In the genomic region with DNA sequence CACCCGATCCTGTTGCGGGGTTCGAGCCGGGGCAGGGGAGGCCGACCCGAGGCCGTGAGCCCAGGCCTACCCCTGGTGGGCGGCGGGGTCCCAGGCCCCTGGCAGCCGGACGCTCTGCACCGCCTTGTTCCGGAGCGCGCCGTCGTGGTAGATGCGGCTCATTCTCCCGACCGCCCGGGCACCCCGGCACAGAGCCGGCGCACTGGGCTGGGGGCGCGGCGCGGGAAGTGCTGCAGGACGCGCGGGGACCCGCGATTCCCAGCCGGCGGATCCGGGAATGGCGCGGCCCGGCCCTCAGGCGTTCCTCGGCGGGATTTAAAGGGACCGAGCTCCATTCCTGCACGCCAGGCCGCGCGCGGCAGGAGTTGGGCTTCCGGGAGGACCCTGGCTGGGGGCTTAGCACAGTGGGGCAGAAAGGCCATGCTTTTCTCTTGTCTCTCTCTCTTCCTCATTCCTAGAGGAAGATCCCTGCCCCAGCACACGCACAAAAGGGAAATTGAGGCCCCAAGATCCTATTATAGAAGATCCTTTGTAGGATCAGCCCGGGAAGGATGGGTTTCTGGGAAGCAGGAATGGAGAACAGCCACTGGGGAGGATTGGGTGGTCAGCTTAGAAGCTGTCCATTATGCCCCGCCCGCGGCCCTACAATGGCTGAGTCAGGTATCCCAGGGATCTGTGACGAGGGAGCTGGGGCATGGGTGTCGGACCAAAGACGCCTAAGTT, we compare ENCODE assay signal across 9 cellular contexts. TPM values are rescaled to one million over a fixed set of nuclear protein-coding genes. Genes with fewer than 3 reads are reported as not detected.
DNase-seq lines count a peak whose midpoint lies in the region; ATAC-seq, FAIRE-seq and TF ChIP-seq lines count a peak whose summit lies in the region.
"Had no signal": no experiment of that assay in that cellular context is flagged by ENCODE, and none has a peak within 500 bp of the region (broad histone marks: within the 10 kb centered on the region; RNA-seq: fewer than 3 reads in every experiment).

Gene ARPIN, minus strand, starts transcription at position 279 of the 723 bp plus-strand sequence. Its CDS starts 117 bp downstream, at position 162.

- H3K4me1 Mint-ChIP-seq in GM23338, result peaks cover 10% of the 10 kb centered on the region; the same call in 2 of the 3 replicates
- peaks cover 3% of the 10 kb centered on the region for H3K4me1 Mint-ChIP-seq in stimulated activated naive CD8-positive, alpha-beta T cell treated with anti-CD3 and anti-CD28 coated beads, Interleukin-15, Interleukin-2, amounts not matched to agents 100 ng/mL and 50 ng/mL, for 24 hours (ENCODE audit: low read depth)

- ATAC-seq in GM23338 (peak; percentile 87), Panc1 (peak; percentile 83), HepG2 (peak; percentile 84), HG03520 (IDR thresholded peaks at IDR 0.05; ENCODE audit: unreplicated experiment) (no peak)

- H4K20me1 ChIP-seq in GM23338 (replicated peaks; ENCODE audit: insufficient read depth), result no peaks in the 10 kb centered on the region
- no peaks in the 10 kb centered on the region for H4K20me1 ChIP-seq in HepG2 (ENCODE audit: insufficient read depth, low read length)

- H3K4me1 ChIP-seq in GM23338 (ENCODE audit: insufficient read depth) (peaks cover 8% of the 10 kb centered on the region), Panc1 (ENCODE audit: control insufficient read depth, insufficient read depth, low read length) (peaks cover 12% of the 10 kb centered on the region; the same call in 1 of the 2 replicates), duodenal mucosa (ENCODE audit: control insufficient read depth in 1 of 2, insufficient read depth in 2 of 2, low read length in 2 of 2) (peaks cover 14 to 31% of the 10 kb centered on the region in 2 donors), HepG2 (ENCODE audit: insufficient read depth, low read length) (peaks cover 24% of the 10 kb centered on the region)

- intact Hi-C loops in Panc1 (cut with micrococcal nuclease; ENCODE audit: unreplicated experiment), result no loop called here
- intact Hi-C loops in HepG2 (cut with micrococcal nuclease; ENCODE audit: unreplicated experiment), result loop anchor here (2.0 to 10.0 kb wide), 2 partner anchors 82 to 158 kb away; no protein-coding TSS in a partner anchor

- peaks cover 12% of the 10 kb centered on the region for H3K27me3 ChIP-seq in GM23338 (ENCODE audit: insufficient read depth)
- H3K27me3 ChIP-seq in Panc1 (ENCODE audit: control insufficient read depth, insufficient read depth, low read length), result no peaks in the 10 kb centered on the region
- H3K27me3 ChIP-seq in duodenal mucosa (ENCODE audit: control insufficient read depth in 1 of 2, insufficient read depth in 2 of 2, low read length in 2 of 2), result no peaks in the 10 kb centered on the region
- H3K27me3 ChIP-seq in HepG2 (ENCODE audit: control insufficient read depth in 1 of 2, insufficient read depth in 2 of 2, low read length in 2 of 2), result no peaks in the 10 kb centered on the region

- peak within 1 kb of the TSS; percentile 88 for H3K4me2 ChIP-seq in GM23338
- H3K4me2 ChIP-seq in HepG2 (ENCODE audit: low read depth, low read length), result peak within 1 kb of the TSS; percentile 97

- H3K9me3 Mint-ChIP-seq in GM23338, result no peaks in the 10 kb centered on the region
- H3K9me3 Mint-ChIP-seq in stimulated activated naive CD8-positive, alpha-beta T cell treated with anti-CD3 and anti-CD28 coated beads, Interleukin-15, Interleukin-2, amounts not matched to agents 100 ng/mL and 50 ng/mL, for 24 hours, result no peaks in the 10 kb centered on the region

- no peak for TF ChIP-seq RAD21 in HepG2 (CRISPR knock-in tag; IDR thresholded peaks at IDR 0.05)

- TF ChIP-seq EP300 in HepG2 (IDR thresholded peaks at IDR 0.05; ENCODE audit: low read depth in 2 of 2, low read length in 2 of 2), result no peak
- no peak for TF ChIP-seq EP300 in HepG2 (CRISPR knock-in tag; IDR thresholded peaks at IDR 0.05; ENCODE audit: borderline replicate concordance)

- no peak for FAIRE-seq in HepG2 (lab: Jason Lieb, UNC)
- FAIRE-seq: TTC549 had no signal

- POLR2A ChIA-PET in Panc1 (lab: Charles Lee) (interaction anchor here (0.7 to 0.9 kb wide), 2 partner anchors 265 to 289 kb away, joined by 3 read pairs; no protein-coding TSS in a partner anchor), HepG2 (lab: Yijun Ruan, JAX) (interaction anchor here (0.9 to 2.5 kb wide), 11 partner anchors 9 to 189 kb away, joined by 3 to 14 read pairs (median 5); partner anchors contain the start of genes AP3S2 and IDH2)

- no peaks in the 10 kb centered on the region for H3K36me3 Mint-ChIP-seq in GM23338 (ENCODE audit: low read depth)
- H3K36me3 Mint-ChIP-seq in stimulated activated naive CD8-positive, alpha-beta T cell treated with anti-CD3 and anti-CD28 coated beads, Interleukin-15, Interleukin-2, amounts not matched to agents 100 ng/mL and 50 ng/mL, for 24 hours (ENCODE audit: low read depth), result no peaks in the 10 kb centered on the region

- peak within 1 kb of the TSS; percentile 65 to 84 for H3K9ac ChIP-seq in duodenal mucosa (ENCODE audit: low read depth in 1 of 2, low read length in 2 of 2)
- H3K9ac ChIP-seq in HepG2 (ENCODE audit: insufficient read depth, low read depth, low read length), result peak within 1 kb of the TSS; percentile 76

- 0% methylated on average over 20 of the region's 57 CpGs for WGBS in HepG2 (ENCODE audit: low lambda C conversion rate)

- H3K4me3 ChIP-seq in GM23338 (peak within 1 kb of the TSS; percentile 75), Panc1 (ENCODE audit: low read depth in 2 of 2, low read length in 2 of 2) (peak within 1 kb of the TSS; percentile 58), duodenal mucosa (ENCODE audit: low read depth in 1 of 2, low read length in 2 of 2) (peak within 1 kb of the TSS; percentile 74 to 88), HepG2 (replicated peaks in 1 of 3; ENCODE audit: insufficient read depth in 1 of 3, low read depth in 2 of 3, low read length in 3 of 3) (peak within 1 kb of the TSS; percentile 80 to 86 (median 84))

- H3K27ac Mint-ChIP-seq in GM23338, result no peak within 1 kb of the TSS; the same call in 1 of the 2 replicates
- no peak within 1 kb of the TSS for H3K27ac Mint-ChIP-seq in stimulated activated naive CD8-positive, alpha-beta T cell treated with anti-CD3 and anti-CD28 coated beads, Interleukin-15, Interleukin-2, amounts not matched to agents 100 ng/mL and 50 ng/mL, for 24 hours

- H3K36me3 ChIP-seq in GM23338 (ENCODE audit: insufficient read depth) (no peaks in the 10 kb centered on the region), Panc1 (ENCODE audit: control insufficient read depth, insufficient read depth, low read length) (no peaks in the 10 kb centered on the region), duodenal mucosa (ENCODE audit: control insufficient read depth in 1 of 2, insufficient read depth in 2 of 2, low read length in 2 of 2) (peaks cover 6 to 24% of the 10 kb centered on the region in 2 donors), HepG2 (replicated peaks in 1 of 2; ENCODE audit: control insufficient read depth in 1 of 2, insufficient read depth in 2 of 2, low read length in 2 of 2) (no peaks in the 10 kb centered on the region)

- in situ Hi-C loops in Panc1 (cut with HindIII; ENCODE audit: low pct_unique_long_range_greater_than_20kb, low sequenced_read_pairs), result no loop called here
- in situ Hi-C loops in HepG2 (cut with HindIII; ENCODE audit: extremely low pct_ligation_motif_present, low pct_unique_long_range_greater_than_20kb), result loop anchor here (5.0 kb wide), 1 partner anchor 59 kb away; no protein-coding TSS in a partner anchor

- peak within 1 kb of the TSS; percentile 81 for H3K4me3 Mint-ChIP-seq in GM23338
- H3K4me3 Mint-ChIP-seq in stimulated activated naive CD8-positive, alpha-beta T cell treated with anti-CD3 and anti-CD28 coated beads, Interleukin-15, Interleukin-2, amounts not matched to agents 100 ng/mL and 50 ng/mL, for 24 hours, result peak within 1 kb of the TSS; percentile 34

- H3K27ac ChIP-seq in GM23338 (ENCODE audit: low read depth) (no peak within 1 kb of the TSS), Panc1 (ENCODE audit: low read length) (peak within 1 kb of the TSS; percentile 64), duodenal mucosa (ENCODE audit: low read depth, low read length) (peak within 1 kb of the TSS; percentile 80), HepG2 (ENCODE audit: extremely low read length, insufficient read depth, low read length) (peak within 1 kb of the TSS; percentile 58)

- H3K79me2 ChIP-seq in GM23338 (replicated peaks; ENCODE audit: insufficient read depth) (no peaks in the 10 kb centered on the region), HepG2 (ENCODE audit: insufficient read depth, low read length) (no peaks in the 10 kb centered on the region)

- no peaks in the 10 kb centered on the region for H3K9me3 ChIP-seq in Panc1 (ENCODE audit: control insufficient read depth, insufficient read depth, low read depth, low read length)
- H3K9me3 ChIP-seq in duodenal mucosa (ENCODE audit: control insufficient read depth in 1 of 2, low read length in 2 of 2), result no peaks in the 10 kb centered on the region
- H3K9me3 ChIP-seq in HepG2 (ENCODE audit: low read length), result no peaks in the 10 kb centered on the region

- no peak for TF ChIP-seq CTCF in GM23338 (conservative IDR thresholded peaks at IDR 0.05; ENCODE audit: low read depth in 2 of 2)
- no peak for TF ChIP-seq CTCF in Panc1 (IDR thresholded peaks at IDR 0.05)
- TF ChIP-seq CTCF in HepG2 (CRISPR knock-in tag; IDR thresholded peaks at IDR 0.05), result no peak

- CTCF ChIA-PET in Panc1 (lab: Charles Lee), result no interaction called here
- CTCF ChIA-PET in HepG2 (lab: Yijun Ruan, JAX; ENCODE audit: low intra/inter-chr PET ratio, low total read pairs), result no interaction called here

- TF ChIP-seq POLR2A in HepG2 (IDR thresholded peaks at IDR 0.05; ENCODE audit: insufficient read depth in 1 of 2, low read depth in 2 of 2, low read length in 2 of 2), result peak in 1 of 2 experiments; percentile 46; a peak in 3 of 4 replicates

- DNase-seq in GM23338 (ENCODE audit: low spot score) (peak; percentile 83), Panc1 (ENCODE audit: low read depth, low spot score) (no peak), HepG2 (ENCODE audit: low spot score) (peak; percentile 16), activated gamma-delta T cell (lab: John Stamatoyannopoulos, UW) (no peak)
- DNase-seq in effector CD4-positive, alpha-beta T cell, result no peak

- H3K9me2 ChIP-seq in GM23338 (ENCODE audit: insufficient read depth), result no peaks in the 10 kb centered on the region

- no TSS peak for BruUV-seq in Panc1 (replicated peaks; lab: Mats Ljungman, UMichigan)
- BruUV-seq in HepG2 (replicated peaks; lab: Mats Ljungman, UMichigan), result no TSS peak

- H3K27me3 Mint-ChIP-seq in GM23338 (ENCODE audit: insufficient read depth, low read depth, poor library complexity), result peaks cover 6% of the 10 kb centered on the region
- H3K27me3 Mint-ChIP-seq in stimulated activated naive CD8-positive, alpha-beta T cell treated with anti-CD3 and anti-CD28 coated beads, Interleukin-15, Interleukin-2, amounts not matched to agents 100 ng/mL and 50 ng/mL, for 24 hours, result peaks cover 42% of the 10 kb centered on the region

- H2AFZ ChIP-seq in GM23338 (peak within 1 kb of the TSS; percentile 99), HepG2 (ENCODE audit: low read length) (peak within 1 kb of the TSS; percentile 95)

- no peaks in the 10 kb centered on the region for H3F3A ChIP-seq in GM23338 (replicated peaks; ENCODE audit: low read depth)

RNA-seq across cellular contexts. Expression of gene ARPIN, which starts in this region (rescaled TPM):
- 1.4 and 2.8 TPM in 2 replicates for total RNA-seq in GM23338 (2014; rRNA removed; shearing (Covaris generic))
- polyA plus RNA-seq in GM23338 (2016; fragmentation: Nextera tagmentation; extraction: Ambion mirVana) (0.68 and 0.79 TPM in 2 replicates), HepG2 (2011; rRNA removed) (2.8 and 2.9 TPM in 2 replicates)
- total RNA-seq in Panc1 (2021; ENCODE audit: unreplicated experiment) (6.3 TPM), HepG2 (2016; rRNA removed; fragmentation: Illumina TruSeq; extraction: Trizol) (5.0 and 5.3 TPM in 2 replicates)
- 6.0 TPM for polyA plus RNA-seq in Panc1 (2012; ENCODE audit: insufficient read length)
- 1.2 and 1.7 TPM in 2 replicates for total RNA-seq in HepG2 (2016; cell fraction: cytosol; rRNA removed; fragmentation: Illumina TruSeq; extraction: Trizol; ENCODE audit: low read depth)
- 4.1 and 5.0 TPM in 2 replicates for total RNA-seq in HepG2 (2016; cell fraction: insoluble cytoplasmic fraction; rRNA removed; fragmentation: Illumina TruSeq; extraction: Trizol)
- 2.6 and 2.8 TPM in 2 replicates for total RNA-seq in HepG2 (2016; cell fraction: membrane; rRNA removed; fragmentation: Illumina TruSeq; extraction: Trizol)
- 4.1 and 5.5 TPM in 2 replicates for total RNA-seq in HepG2 (2016; cell fraction: nucleus; rRNA removed; fragmentation: Illumina TruSeq; extraction: Trizol)
- polyA plus RNA-seq in HepG2 (2011; cell fraction: cytosol; rRNA removed), result 1.7 and 2.2 TPM in 2 replicates
- 3.2 and 3.8 TPM in 2 replicates for polyA plus RNA-seq in HepG2 (2011; cell fraction: nucleus; rRNA removed)
- polyA plus RNA-seq in HepG2 (2012), result 1.8 and 3.2 TPM in 2 replicates
- polyA plus RNA-seq in HepG2 (2016; cell fraction: cytosol; fragmentation: Illumina TruSeq; extraction: Trizol; ENCODE audit: low read depth), result 0.83 and 1.00 TPM in 2 replicates
- polyA plus RNA-seq in HepG2 (2016; cell fraction: insoluble cytoplasmic fraction; fragmentation: Illumina TruSeq; extraction: Trizol; ENCODE audit: low read depth), result 4.0 and 4.8 TPM in 2 replicates
- polyA plus RNA-seq in HepG2 (2016; cell fraction: membrane; fragmentation: Illumina TruSeq; extraction: Trizol; ENCODE audit: low read depth), result 1.8 TPM in 2 replicates
- polyA plus RNA-seq in HepG2 (2016; cell fraction: nucleus; fragmentation: Illumina TruSeq; extraction: Trizol; ENCODE audit: insufficient read depth, low read depth), result 4.8 and 6.0 TPM in 2 replicates
- 4.6 and 18.8 TPM in 2 replicates for polyA minus RNA-seq in HepG2 (2011; rRNA and poly(A)+ RNA removed; ENCODE audit: low replicate concordance)
- 1.5 and 1.8 TPM in 2 replicates for polyA minus RNA-seq in HepG2 (2011; cell fraction: cytosol; rRNA and poly(A)+ RNA removed)
- polyA minus RNA-seq in HepG2 (2011; cell fraction: nucleus; rRNA and poly(A)+ RNA removed), result 4.5 and 6.6 TPM in 2 replicates

Comparison
In these comparisons a context has a peak if more than half of its experiments do, and no peak if none do; other contexts are left out.
1. DNase-seq: peak in GM23338 (single experiment) and HepG2 (single experiment); none in Panc1 (single experiment), effector CD4-positive, alpha-beta T cell (single experiment) and activated gamma-delta T cell (single experiment).
2. Peak in every context shown above with its lines, with median percentiles within 50 percentile points of each other: H3K4me3 ChIP-seq.